In genomic region chr2:149160701-149161217, GRCh38 we compare ENCODE assay signal across 1 cellular context.
TF ChIP-seq lines count a peak whose summit lies in the region.

No MANE protein-coding gene starts in this region.

TF ChIP-seq in WTC11, 78 proteins besides CTCF, POLR2A, EP300 and RAD21 (continued from another document):
- TF ChIP-seq ARID4B (CRISPR knock-in tag; IDR thresholded peaks at IDR 0.05; ENCODE audit: borderline replicate concordance): no peak
TF ChIP-seq in WTC11: peak in this region for 0.
